In the genomic region with DNA sequence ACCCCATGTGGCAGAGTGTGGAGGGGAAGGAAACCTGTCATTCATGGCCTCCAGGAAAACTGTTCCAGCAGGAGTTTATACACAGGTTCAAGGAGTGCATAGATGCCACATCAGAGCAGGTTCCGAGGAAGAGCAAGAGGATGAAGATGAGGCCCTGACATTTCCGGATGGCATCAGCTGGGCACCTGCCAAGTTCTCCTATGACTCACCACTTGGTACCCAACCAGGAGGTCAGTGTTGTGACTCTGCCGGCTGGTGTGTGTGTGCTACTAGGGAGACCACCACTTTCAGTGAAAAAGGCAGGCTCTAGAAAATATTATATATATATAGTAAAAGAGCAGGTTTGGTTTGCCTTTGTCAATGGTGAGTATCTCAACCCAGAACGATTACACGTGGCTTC, we compare ENCODE assay signal across 18 cellular contexts.
DNase-seq lines count a peak whose midpoint lies in the region; TF ChIP-seq lines count a peak whose summit lies in the region.
"Had no signal": no experiment of that assay in that cellular context is flagged by ENCODE, and none has a peak within 500 bp of the region (broad histone marks: within the 10 kb centered on the region; RNA-seq: fewer than 3 reads in every experiment).

No MANE protein-coding gene starts in this region.

- no peak overlapping the region for H4K8ac ChIP-seq in H9 (replicated peaks; ENCODE audit: insufficient read length, low read depth, low read length)

- TF ChIP-seq POLR2A in ovary (IDR thresholded peaks at IDR 0.05) = no peak

- TF ChIP-seq EP300 in ovary (IDR thresholded peaks at IDR 0.05) = no peak

- no peak overlapping the region for H3K14ac ChIP-seq in H9 (ENCODE audit: insufficient read depth, low read length)

- DNase-seq in DMS 273 (lab: John Stamatoyannopoulos, UW; ENCODE audit: unreplicated experiment) = peak; percentile 56
- DNase-seq in DMS 273 treated with DMSO at 0.1 percent for 48 hours (lab: John Stamatoyannopoulos, UW) = no peak
- DNase-seq in HK-2 (ENCODE audit: unreplicated experiment) = peak; percentile 22
- DNase-seq in T1000 (lab: John Stamatoyannopoulos, UW) = peak; percentile 35
- DNase-seq in medulla oblongata (ENCODE audit: extremely low spot score) = peak; percentile 49
- no peak for DNase-seq in H9
- DNase-seq in ovary = no peak
- DNase-seq in NCI-H524 (lab: John Stamatoyannopoulos, UW) = no peak
- DNase-seq: aorta, DND-41, kidney, NCI-H1417 treated with DMSO at 0.1 percent for 48 hours, NCI-H2171 had no signal

- H2BK12ac ChIP-seq in H9 (ENCODE audit: insufficient read length, low read depth, low read length) = no peak overlapping the region

- H3K79me2 ChIP-seq in H9 (ENCODE audit: insufficient read depth, low read length) = no peaks in the 10 kb centered on the region

- no peak overlapping the region for H2BK5ac ChIP-seq in H9 (ENCODE audit: insufficient read length, low read length)

- H3K4me1 Mint-ChIP-seq in H9 = no peaks in the 10 kb centered on the region
- H3K4me1 Mint-ChIP-seq: CD14-positive monocyte; mesothelial cell of epicardium; stimulated activated effector memory CD8-positive, alpha-beta T cell treated with anti-CD3 and anti-CD28 coated beads, Interleukin-12 subunit alpha, Interleukin-12 subunit beta, amount 100 ng/mL, for 72 hours had no signal

- no peak overlapping the region for H3K4ac ChIP-seq in H9 (ENCODE audit: low read depth, low read length)

- H2BK15ac ChIP-seq in H9 (ENCODE audit: low read depth, low read length) = no peak overlapping the region

- H2BK20ac ChIP-seq in H9 (ENCODE audit: low read depth, low read length, poor library complexity, severe bottlenecking) = no peak overlapping the region

- no peak overlapping the region for H4K5ac ChIP-seq in H9 (ENCODE audit: insufficient read length, low read depth, low read length)

- H3K27me3 ChIP-seq in H9 (ENCODE audit: insufficient read depth, low read length) (no peaks in the 10 kb centered on the region), ovary (no peaks in the 10 kb centered on the region)
- H3K27me3 ChIP-seq: neural progenitor cell had no signal

- TF ChIP-seq CTCF in H9 (conservative IDR thresholded peaks at IDR 0.05) (no peak), ovary (IDR thresholded peaks at IDR 0.05) (no peak)

- no peak overlapping the region for H3K4me2 ChIP-seq in H9 (ENCODE audit: insufficient read depth, insufficient read length, low read length)
- H3K4me2 ChIP-seq: neural progenitor cell had no signal

- no peaks in the 10 kb centered on the region for H3K4me1 ChIP-seq in H9 (ENCODE audit: insufficient read depth, low read length)
- no peaks in the 10 kb centered on the region for H3K4me1 ChIP-seq in ovary (ENCODE audit: insufficient read depth)
- H3K4me1 ChIP-seq: neural progenitor cell had no signal

- H3K27ac Mint-ChIP-seq in H9 = no peak overlapping the region
- H3K27ac Mint-ChIP-seq: CD14-positive monocyte; mesothelial cell of epicardium; neural progenitor cell; stimulated activated effector memory CD8-positive, alpha-beta T cell treated with anti-CD3 and anti-CD28 coated beads, Interleukin-12 subunit alpha, Interleukin-12 subunit beta, amount 100 ng/mL, for 72 hours had no signal

- no CpG with 5 or more reads among the region's 5 CpGs for WGBS in H9 (ENCODE audit: extremely low coverage, insufficient read length, low lambda C conversion rate)
- 65 to 71% (median 66%) methylated on average over 5 of the region's 5 CpGs for WGBS in ovary, 3 donors

- H3K4me3 Mint-ChIP-seq in H9 = no peak overlapping the region
- H3K4me3 Mint-ChIP-seq: CD14-positive monocyte; mesothelial cell of epicardium; neural progenitor cell; stimulated activated effector memory CD8-positive, alpha-beta T cell treated with anti-CD3 and anti-CD28 coated beads, Interleukin-12 subunit alpha, Interleukin-12 subunit beta, amount 100 ng/mL, for 72 hours had no signal

- no peak overlapping the region for H3K4me3 ChIP-seq in ovary
- H3K4me3 ChIP-seq: neural progenitor cell had no signal

- no peak overlapping the region for H2BK120ac ChIP-seq in H9 (ENCODE audit: low read depth, low read length, poor library complexity, severe bottlenecking)

- H3K27ac ChIP-seq in H9 (ENCODE audit: insufficient read length, low read depth, low read length) (no peak overlapping the region), ovary (no peak overlapping the region)
- H3K27ac ChIP-seq: 22Rv1, neural progenitor cell had no signal

- peaks cover 13% of the 10 kb centered on the region for H3K27me3 Mint-ChIP-seq in H9 (ENCODE audit: low read depth)

- H3K36me3 ChIP-seq in ovary = no peaks in the 10 kb centered on the region
- H3K36me3 ChIP-seq: neural progenitor cell had no signal

- no peaks in the 10 kb centered on the region for H3K36me3 Mint-ChIP-seq in H9 (ENCODE audit: insufficient read depth in 1 of 3, low read depth in 3 of 3)
- H3K36me3 Mint-ChIP-seq: CD14-positive monocyte; mesothelial cell of epicardium; neural progenitor cell; stimulated activated effector memory CD8-positive, alpha-beta T cell treated with anti-CD3 and anti-CD28 coated beads, Interleukin-12 subunit alpha, Interleukin-12 subunit beta, amount 100 ng/mL, for 72 hours had no signal

- no peak overlapping the region for H3K9ac ChIP-seq in H9 (ENCODE audit: extremely low read depth, insufficient read length, low read length)
- H3K9ac ChIP-seq: neural progenitor cell had no signal

- H3T11ph ChIP-seq in H9 (ENCODE audit: low read length) = no peak overlapping the region

- no peak overlapping the region for H2AK5ac ChIP-seq in H9 (ENCODE audit: insufficient read length, low read length)

- no peak overlapping the region for H2AFZ ChIP-seq in H9 (ENCODE audit: low read length)
- H2AFZ ChIP-seq: neural progenitor cell had no signal

- H3K23ac ChIP-seq in H9 (ENCODE audit: insufficient read length, low read depth, low read length) = no peak overlapping the region

- no peak overlapping the region for H3K18ac ChIP-seq in H9 (ENCODE audit: insufficient read length, low read depth, low read length)

- intact Hi-C loops in ovary (cut with DNase I) = no loop called here

- H3K79me1 ChIP-seq in H9 (ENCODE audit: insufficient read depth, low read depth, low read length, poor library complexity, severe bottlenecking) = no peaks in the 10 kb centered on the region

- no peak overlapping the region for H4K91ac ChIP-seq in H9 (ENCODE audit: insufficient read length, low read depth, low read length)

- no peaks in the 10 kb centered on the region for H4K20me1 ChIP-seq in H9 (ENCODE audit: control insufficient read depth, insufficient read depth, insufficient read length)

- H3K9me3 ChIP-seq in H9 (ENCODE audit: control insufficient read depth, low read depth, low read length) = no peaks in the 10 kb centered on the region
- H3K9me3 ChIP-seq in ovary = no peaks in the 10 kb centered on the region

- H3K23me2 ChIP-seq in H9 (ENCODE audit: insufficient read length, low read depth, low read length, poor library complexity, severe bottlenecking) = no peaks in the 10 kb centered on the region

- H3K9me3 Mint-ChIP-seq in H9 = no peaks in the 10 kb centered on the region
- H3K9me3 Mint-ChIP-seq: mesothelial cell of epicardium; neural progenitor cell; stimulated activated effector memory CD8-positive, alpha-beta T cell treated with anti-CD3 and anti-CD28 coated beads, Interleukin-12 subunit alpha, Interleukin-12 subunit beta, amount 100 ng/mL, for 72 hours had no signal

- no peak overlapping the region for H3K56ac ChIP-seq in H9 (ENCODE audit: insufficient read length, low read depth, low read length)

Comparison
In these comparisons a context has a peak if more than half of its experiments do, and no peak if none do; other contexts are left out.
1. DNase-seq: peak in DMS 273 (single experiment), HK-2 (single experiment), T1000 (single experiment) and medulla oblongata (single experiment); none in DMS 273 treated with DMSO at 0.1 percent for 48 hours (single experiment), H9 (single experiment), ovary (0 of 5) and NCI-H524 (0 of 2).